8 cellular contexts compared by ENCODE assay signal in the genomic region with DNA sequence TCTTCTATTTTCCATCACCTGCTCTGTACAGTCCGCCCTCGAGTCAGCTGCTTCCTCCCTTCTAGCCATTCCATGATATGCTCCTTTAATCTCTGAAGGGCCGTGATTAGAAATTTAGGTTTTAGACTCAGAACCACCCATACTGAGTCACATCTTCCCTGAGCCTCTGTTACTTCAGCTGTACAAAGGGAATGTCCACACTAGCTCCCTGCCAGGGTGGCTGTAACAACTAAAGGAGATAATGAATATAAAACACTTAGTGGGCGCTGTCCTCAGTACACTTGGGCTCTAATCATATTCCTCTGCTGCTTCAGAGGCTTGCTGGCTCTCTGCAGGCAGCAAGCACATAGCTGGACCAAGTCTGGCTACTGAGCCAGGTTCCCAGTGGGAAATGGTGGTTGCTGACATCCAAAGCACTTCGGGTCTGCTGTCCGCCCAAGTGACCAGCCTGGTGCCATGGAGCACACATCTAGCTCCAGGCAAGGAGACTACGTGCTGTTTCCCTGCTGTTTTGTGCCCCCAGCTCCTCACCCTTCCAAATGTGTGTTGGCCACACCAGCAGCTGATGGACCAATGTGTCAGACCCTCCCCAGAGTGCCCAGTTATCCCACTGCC. TPM values are rescaled to one million over a fixed set of nuclear protein-coding genes. Genes with fewer than 3 reads are reported as not detected.
DNase-seq lines count a peak whose midpoint lies in the region; ATAC-seq, FAIRE-seq and TF ChIP-seq lines count a peak whose summit lies in the region.

No MANE protein-coding gene starts in this region.

- H3K4me1 ChIP-seq in PC-3 (ENCODE audit: insufficient read depth, low read length) = peaks cover 20% of the 10 kb centered on the region
- H3K4me1 ChIP-seq in H1 (replicated peaks in 1 of 4; ENCODE audit: control insufficient read depth in 3 of 4, insufficient read depth in 4 of 4, low read length in 3 of 4) = peaks cover 0 to 17% (median 10%) of the 10 kb centered on the region in 4 experiments; a peak in 6 of 7 replicates
- H3K4me1 ChIP-seq in pancreas = peaks cover 0 to 7% (median 0%) of the 10 kb centered on the region in 3 donors

- no peak for TF ChIP-seq CTCF in CD4-positive, alpha-beta T cell (IDR thresholded peaks at IDR 0.05)
- TF ChIP-seq CTCF in PC-3 (conservative IDR thresholded peaks at IDR 0.05; ENCODE audit: low read depth, low read length) = no peak
- no peak for TF ChIP-seq CTCF in H1 (IDR thresholded peaks at IDR 0.05; ENCODE audit: control extremely low read depth in 1 of 3, insufficient read depth in 1 of 3, low read depth in 1 of 3, low read length in 3 of 3)
- TF ChIP-seq CTCF in pancreas (IDR thresholded peaks at IDR 0.05) = no peak

- no peaks in the 10 kb centered on the region for H3K27me3 ChIP-seq in CD4-positive, alpha-beta T cell (ENCODE audit: control insufficient read depth, insufficient read depth, low read length)
- H3K27me3 ChIP-seq in PC-3 (ENCODE audit: low read length) = no peaks in the 10 kb centered on the region
- peaks cover 0 to 3% (median 0%) of the 10 kb centered on the region in 4 experiments; a peak in 1 of 7 replicates for H3K27me3 ChIP-seq in H1 (replicated peaks in 1 of 4; ENCODE audit: control insufficient read depth in 3 of 4, extremely low read depth in 1 of 4, insufficient read depth in 3 of 4, low read length in 3 of 4)
- H3K27me3 ChIP-seq in pancreas = no peaks in the 10 kb centered on the region

- H4K20me1 ChIP-seq in PC-3 (ENCODE audit: low read length) = no peaks in the 10 kb centered on the region
- H4K20me1 ChIP-seq in H1 (replicated peaks in 1 of 2; ENCODE audit: control insufficient read depth in 1 of 2, insufficient read depth in 2 of 2, low read length in 2 of 2) = peaks cover 4 to 10% of the 10 kb centered on the region in 2 experiments

- no peak overlapping the region for H2BK20ac ChIP-seq in H1 (ENCODE audit: low read length)

- H3K18ac ChIP-seq in H1 (ENCODE audit: extremely low read depth, low read length) = peak overlapping the region; percentile 60; the same call in 1 of the 2 replicates

- no peaks in the 10 kb centered on the region for H3K9me2 ChIP-seq in PC-3 (replicated peaks; ENCODE audit: low read length)

- TF ChIP-seq RAD21 in H1 (IDR thresholded peaks at IDR 0.05 in 1 of 2, conservative IDR thresholded peaks at IDR 0.05 in 1 of 2; ENCODE audit: low read depth in 2 of 2, low read length in 2 of 2) = no peak

- ATAC-seq in CD4-positive, alpha-beta T cell (ENCODE audit: poor library complexity) = no peak
- ATAC-seq in PC-3 (no peak), pancreas (no peak), HG03039 (IDR thresholded peaks at IDR 0.05; ENCODE audit: unreplicated experiment) (no peak)

- no TSS peak for BruUV-seq in PC-3 (replicated peaks; lab: Mats Ljungman, UMichigan)

- no peak overlapping the region for H2BK12ac ChIP-seq in H1 (ENCODE audit: low read depth, low read length)

- H3K4me1 Mint-ChIP-seq in CD4-positive, alpha-beta T cell (ENCODE audit: low read depth) = peaks cover 26% of the 10 kb centered on the region

- no peaks in the 10 kb centered on the region for H3K9me3 ChIP-seq in CD4-positive, alpha-beta T cell (ENCODE audit: control insufficient read depth, low read length)
- no peaks in the 10 kb centered on the region for H3K9me3 ChIP-seq in PC-3 (ENCODE audit: low read length)
- no peaks in the 10 kb centered on the region for H3K9me3 ChIP-seq in H1 (ENCODE audit: insufficient read depth in 2 of 2, low read depth in 1 of 2, low read length in 1 of 2)
- no peaks in the 10 kb centered on the region for H3K9me3 ChIP-seq in pancreas

- H4K91ac ChIP-seq in H1 (replicated peaks; ENCODE audit: insufficient read length, low read length) = no peak overlapping the region

- H3K4ac ChIP-seq in H1 (replicated peaks; ENCODE audit: insufficient read length, low read depth, low read length) = no peak overlapping the region

- peaks cover 7% of the 10 kb centered on the region; the same call in 1 of the 2 replicates for H3K79me1 ChIP-seq in H1 (ENCODE audit: low read depth, low read length)

- peaks cover 16% of the 10 kb centered on the region for H3K79me2 ChIP-seq in PC-3 (ENCODE audit: low read length)
- no peaks in the 10 kb centered on the region for H3K79me2 ChIP-seq in H1 (ENCODE audit: control insufficient read depth in 1 of 2, insufficient read depth in 2 of 2, low read length in 2 of 2)

- H3K4me3 ChIP-seq in PC-3 (ENCODE audit: low read length) = peak overlapping the region; percentile 62; the same call in 1 of the 2 replicates
- H3K4me3 ChIP-seq in H1 (ENCODE audit: extremely low read depth in 1 of 4, insufficient read depth in 2 of 4, low read depth in 3 of 4, low read length in 4 of 4) = peak overlapping the region; percentile 34 to 87 (median 58); a peak in 6 of 8 replicates
- peak overlapping the region in 3 of 4 donors; percentile 66 to 84 (median 82) for H3K4me3 ChIP-seq in pancreas

- peak overlapping the region; percentile 35; the same call in 1 of the 2 replicates for H2BK5ac ChIP-seq in H1 (ENCODE audit: low read depth, low read length)

- no peak overlapping the region for H3K23ac ChIP-seq in H1 (ENCODE audit: insufficient read length)

- H3K14ac ChIP-seq in H1 (ENCODE audit: insufficient read length) = no peak overlapping the region

- peak overlapping the region; percentile 65 for H3K27ac ChIP-seq in CD4-positive, alpha-beta T cell (ENCODE audit: low read depth, low read length)
- H3K27ac ChIP-seq in PC-3 (ENCODE audit: low read length) (peak overlapping the region; percentile 38; the same call in 1 of the 2 replicates), H1 (ENCODE audit: low read depth, low read length) (0 out of 2 replicates have a peak overlapping the region, but pooled peaks have one; percentile 57), pancreas (peak overlapping the region; percentile 62 to 88 (median 78))

- H3K4me2 ChIP-seq in PC-3 (ENCODE audit: low read length) (peak overlapping the region; percentile 85), H1 (ENCODE audit: insufficient read depth in 1 of 2, low read depth in 2 of 2, low read length in 2 of 2) (peak overlapping the region; percentile 85 to 87)

- H3K56ac ChIP-seq in H1 (replicated peaks; ENCODE audit: insufficient read length, low read depth, low read length) = no peak overlapping the region

- peaks cover 4% of the 10 kb centered on the region for H3F3A ChIP-seq in PC-3 (ENCODE audit: low read length, unreplicated experiment)

- H2AK5ac ChIP-seq in H1 (ENCODE audit: low read depth, low read length) = peak overlapping the region; percentile 94; the same call in 1 of the 2 replicates

- POLR2A ChIA-PET in CD4-positive, alpha-beta T cell (lab: Charles Lee) = interaction anchor here (0.6 to 2.3 kb wide), 8 partner anchors 10 to 64 kb away, joined by 3 to 7 read pairs (median 4); a partner anchor contains a TSS
- POLR2A ChIA-PET in PC-3 (lab: Charles Lee; ENCODE audit: unreplicated experiment) = no interaction called here
- POLR2A ChIA-PET in H1 (lab: Charles Lee; ENCODE audit: partially characterized antibody) = interaction anchor here (0.7 to 3.5 kb wide), 16 partner anchors 9 to 133 kb away, joined by 3 to 21 read pairs (median 4); a partner anchor contains a TSS

- no peak for TF ChIP-seq POLR2A in H1 (IDR thresholded peaks at IDR 0.05; ENCODE audit: control extremely low read depth in 1 of 2, low read depth in 2 of 2, low read length in 2 of 2)

- intact Hi-C loops in CD4-positive, alpha-beta T cell (cut with DNase I, micrococcal nuclease) = loop anchor here in 1 of 2 experiments (2.0 kb wide), 1 partner anchor 27 kb away; no protein-coding TSS in a partner anchor
- intact Hi-C loops in PC-3 (cut with micrococcal nuclease) (loop anchor here (2.0 kb wide), 2 partner anchors 29 to 37 kb away; a partner anchor contains a TSS), pancreas (cut with DNase I) (no loop called here)

- FAIRE-seq in H1 (lab: Jason Lieb, UNC) (no peak), pancreas (lab: Jason Lieb, UNC) (no peak)

- H3K36me3 ChIP-seq in PC-3 (ENCODE audit: low read depth, low read length) = peaks cover 6% of the 10 kb centered on the region; the same call in 1 of the 2 replicates
- H3K36me3 ChIP-seq in H1 (ENCODE audit: control insufficient read depth in 2 of 4, insufficient read depth in 4 of 4, low read length in 3 of 4) = peaks cover 9 to 23% (median 16%) of the 10 kb centered on the region in 4 experiments; a peak in 7 of 8 replicates
- peaks cover 0 to 13% (median 0%) of the 10 kb centered on the region in 3 donors for H3K36me3 ChIP-seq in pancreas

- no peak for TF ChIP-seq EP300 in H1 (IDR thresholded peaks at IDR 0.05; ENCODE audit: borderline replicate concordance in 1 of 2, low read depth in 2 of 2, low read length in 2 of 2)

- no peak overlapping the region for H2BK15ac ChIP-seq in H1 (ENCODE audit: low read length)

- H2AFZ ChIP-seq in PC-3 (ENCODE audit: low read length) (peak overlapping the region; percentile 92), H1 (ENCODE audit: low read length) (no peak overlapping the region)

- no peaks in the 10 kb centered on the region for H3K9me3 Mint-ChIP-seq in CD4-positive, alpha-beta T cell

- CTCF ChIA-PET in CD4-positive, alpha-beta T cell (lab: Charles Lee) = interaction anchor here (1.0 to 1.7 kb wide), 2 partner anchors 20 to 37 kb away, joined by 3 to 4 read pairs; no protein-coding TSS in a partner anchor
- CTCF ChIA-PET in PC-3 (lab: Charles Lee) = interaction anchor here (0.7 kb wide), 1 partner anchor 205 kb away, joined by 4 read pairs; no protein-coding TSS in a partner anchor
- CTCF ChIA-PET in H1 (lab: Charles Lee; ENCODE audit: partially characterized antibody) = interaction anchor here (0.5 to 2.4 kb wide), 10 partner anchors 11 to 1464 kb away, joined by 3 to 12 read pairs (median 6); a partner anchor contains a TSS

- no peak for DNase-seq in CD4-positive, alpha-beta T cell
- no peak for DNase-seq in PC-3
- DNase-seq in H1 (ENCODE audit: low read depth in 1 of 2, low spot score in 2 of 2) = no peak
- DNase-seq in pancreas = no peak
- DNase-seq in activated CD4-positive, CD25-positive, alpha-beta regulatory T cell (lab: John Stamatoyannopoulos, UW) = no peak
- no peak for DNase-seq in NOMO-1 treated with dmso at 0.1 percent for 144 hours (lab: John Stamatoyannopoulos, UW; ENCODE audit: unreplicated experiment)
- no peak for DNase-seq in SIG-M5 treated with dmso at 0.1 percent for 504 hours (lab: John Stamatoyannopoulos, UW; ENCODE audit: unreplicated experiment)

- WGBS in H1 (ENCODE audit: extremely low coverage in 1 of 2, insufficient coverage in 1 of 2, insufficient read length in 1 of 2, insufficient replicate concordance in 2 of 2, low coverage in 1 of 2, low lambda C conversion rate in 2 of 2, missing lambda C conversion rate in 1 of 2), 2 experiments = 86% methylated on average over 7 of the region's 7 CpGs; no CpG with 5 or more reads in 1 of the 2 experiments
- 76 to 84% methylated on average over 7 of the region's 7 CpGs for WGBS in pancreas, 2 donors

- peak overlapping the region; percentile 73 for H3K4me3 Mint-ChIP-seq in CD4-positive, alpha-beta T cell

- no peak overlapping the region for H4K8ac ChIP-seq in H1 (ENCODE audit: extremely low read depth, insufficient read depth, low read length)

- H4K5ac ChIP-seq in H1 (ENCODE audit: insufficient read length, low read depth, low read length) = no peak overlapping the region

- H3K27me3 Mint-ChIP-seq in CD4-positive, alpha-beta T cell = no peaks in the 10 kb centered on the region

- H3K9ac ChIP-seq in PC-3 (ENCODE audit: low read length) = peak overlapping the region; percentile 52; the same call in 1 of the 2 replicates
- 0 out of 7 replicates have a peak overlapping the region, but pooled peaks of 1 of the 4 experiments have one; percentile 45 for H3K9ac ChIP-seq in H1 (replicated peaks in 1 of 4; ENCODE audit: extremely low read depth in 1 of 4, low read depth in 3 of 4, low read length in 3 of 4)

- peak overlapping the region; percentile 60 for H3K27ac Mint-ChIP-seq in CD4-positive, alpha-beta T cell

- peaks cover 23% of the 10 kb centered on the region for H3K36me3 Mint-ChIP-seq in CD4-positive, alpha-beta T cell (ENCODE audit: low read depth)

- H2BK120ac ChIP-seq in H1 (replicated peaks; ENCODE audit: low read depth, low read length) = no peak overlapping the region

- peaks cover 16% of the 10 kb centered on the region for H3K23me2 ChIP-seq in H1 (ENCODE audit: low read depth, low read length)

RNA-seq across cellular contexts. Expression of a gene that starts 0.9 kb away (rescaled TPM):
- total RNA-seq in CD4-positive, alpha-beta T cell = 1 to 10 TPM; 4.6 to 5.1 TPM
- total RNA-seq in PC-3 (2014; rRNA removed) = 12.2 and 13.0 TPM in 2 replicates
- 17.7 and 20.3 TPM in 2 replicates for total RNA-seq in H1 (2021; fragmentation: NEBNext Ultra II Directional; extraction: Animal tissue kit (Norgen Biotek cat#: 25700))
- polyA plus RNA-seq in H1 (2011; rRNA removed) = 13.4 and 15.2 TPM in 2 replicates
- 10.0 TPM for polyA plus RNA-seq in H1 (2011; cell fraction: cytosol; rRNA removed)
- polyA plus RNA-seq in H1 (2011; cell fraction: nucleus; rRNA removed) = 14.9 TPM
- polyA plus RNA-seq in H1 (2012, experiment 1 of 2) = 16.1 to 20.5 TPM (median 18.5 TPM) in 4 replicates
- polyA plus RNA-seq in H1 (2012, experiment 2 of 2) = 21.7 TPM
- 19.8 TPM for polyA plus RNA-seq in H1 (2013, experiment 1 of 2)
- 20.1 TPM for polyA plus RNA-seq in H1 (2013, experiment 2 of 2)
- polyA minus RNA-seq in H1 (2011; rRNA and poly(A)+ RNA removed) = 7.0 and 8.4 TPM in 2 replicates
- 13.4 TPM for polyA minus RNA-seq in H1 (2011; cell fraction: cytosol; rRNA and poly(A)+ RNA removed)
- polyA minus RNA-seq in H1 (2011; cell fraction: nucleus; rRNA and poly(A)+ RNA removed) = 6.5 TPM
- total RNA-seq in pancreas = 1 to 10 TPM; 3.1 to 8.9 (median 4.1) TPM
- 1 to 10 TPM; 4.0 to 6.1 TPM for polyA plus RNA-seq in pancreas

RNA-seq across cellular contexts. Expression of a gene that starts 29.1 kb away (rescaled TPM):
- total RNA-seq in CD4-positive, alpha-beta T cell = 10 to 100 TPM; 20.3 to 21.5 TPM
- 18.8 and 19.9 TPM in 2 replicates for total RNA-seq in PC-3 (2014; rRNA removed)
- 38.9 and 40.0 TPM in 2 replicates for total RNA-seq in H1 (2021; fragmentation: NEBNext Ultra II Directional; extraction: Animal tissue kit (Norgen Biotek cat#: 25700))
- polyA plus RNA-seq in H1 (2011; rRNA removed) = 15.0 and 23.4 TPM in 2 replicates
- polyA plus RNA-seq in H1 (2011; cell fraction: cytosol; rRNA removed) = 19.2 TPM
- polyA plus RNA-seq in H1 (2011; cell fraction: nucleus; rRNA removed) = 45.1 TPM
- polyA plus RNA-seq in H1 (2012, experiment 1 of 2) = 36.7 to 45.3 TPM (median 39.3 TPM) in 4 replicates
- polyA plus RNA-seq in H1 (2012, experiment 2 of 2) = 31.9 TPM
- 24.0 TPM for polyA plus RNA-seq in H1 (2013, experiment 1 of 2)
- 22.9 TPM for polyA plus RNA-seq in H1 (2013, experiment 2 of 2)
- 16.4 and 20.1 TPM in 2 replicates for polyA minus RNA-seq in H1 (2011; rRNA and poly(A)+ RNA removed)
- 21.8 TPM for polyA minus RNA-seq in H1 (2011; cell fraction: cytosol; rRNA and poly(A)+ RNA removed)
- 23.6 TPM for polyA minus RNA-seq in H1 (2011; cell fraction: nucleus; rRNA and poly(A)+ RNA removed)
- 10 to 100 TPM in 4 of 6 donors, 1 to 10 TPM in 2; 8.0 to 16.3 (median 10.7) TPM for total RNA-seq in pancreas
- polyA plus RNA-seq in pancreas = 10 to 100 TPM in 1 of 2 donors, 1 to 10 TPM in 1; 9.7 to 13.1 TPM
